8 cellular contexts compared by ENCODE assay signal in genomic region chr5:43602818-43603534, GRCh38. TPM values are rescaled to one million over a fixed set of nuclear protein-coding genes. Genes with fewer than 3 reads are reported as not detected.
DNase-seq lines count a peak whose midpoint lies in the region; ATAC-seq and TF ChIP-seq lines count a peak whose summit lies in the region.

Gene NNT, plus strand, starts transcription at chr5:43603180. Its CDS starts 6,016 bp downstream, at chr5:43609196.

- no peaks in the 10 kb centered on the region for H3K36me3 ChIP-seq in ectodermal cell (ENCODE audit: control insufficient read depth, insufficient read depth, low read length)
- H3K36me3 ChIP-seq in lung (ENCODE audit: control insufficient read depth in 2 of 2, insufficient read depth in 2 of 2, low read length in 2 of 2): peaks cover 1 to 5% of the 10 kb centered on the region in 2 donors

- 1% methylated on average over 65 of the region's 65 CpGs for WGBS in ectodermal cell, 2 experiments
- WGBS in lung, 2 donors: 0 to 1% methylated on average over 32 to 65 of the region's 65 CpGs

- ATAC-seq in GM19025 (IDR thresholded peaks at IDR 0.05; ENCODE audit: low read depth, unreplicated experiment) (peak; percentile 77), HG03280 (IDR thresholded peaks at IDR 0.05; ENCODE audit: unreplicated experiment) (peak; percentile 82), lung (ENCODE audit: insufficient read depth, low FRiP score) (peak; percentile 91)

- H3K4me3 ChIP-seq in ectodermal cell (ENCODE audit: insufficient read depth, low read depth, low read length) (peak within 1 kb of the TSS; percentile 51), lung (peak within 1 kb of the TSS; percentile 85)

- H3K27me3 ChIP-seq in ectodermal cell (ENCODE audit: control insufficient read depth, insufficient read depth, low read length, poor library complexity, severe bottlenecking) (peaks cover 15% of the 10 kb centered on the region), lung (ENCODE audit: control insufficient read depth, insufficient read depth) (no peaks in the 10 kb centered on the region)

- DNase-seq in Ammon's horn (ENCODE audit: low spot score) (peak; percentile 85), NCI-H524 (lab: John Stamatoyannopoulos, UW) (peak; percentile 62 to 75), lung (ENCODE audit: low spot score) (peak; percentile 77)
- peak; percentile 78 to 80 for DNase-seq in activated CD4-positive, alpha-beta T cell treated with anti-CD3 and anti-CD28 coated beads, Interleukin-2, amount 50 U/mL, for 48 hours
- DNase-seq in stimulated activated CD4-positive, alpha-beta T cell treated with anti-CD3 and anti-CD28 coated beads, TNF-alpha, amount 100 ng/mL, for 4 hours (ENCODE audit: low read depth in 3 of 3): peak; percentile 48 to 67 (median 61)

- H3K27ac ChIP-seq in ectodermal cell (ENCODE audit: insufficient read depth, low read depth, low read length, poor library complexity, severe bottlenecking) (peak within 1 kb of the TSS; percentile 68), lung (ENCODE audit: low read depth in 1 of 2, low read length in 1 of 2) (peak within 1 kb of the TSS; percentile 87 to 98)

- H3K4me1 ChIP-seq in ectodermal cell (ENCODE audit: control insufficient read depth, insufficient read depth, low read length) (peaks cover 7% of the 10 kb centered on the region), lung (ENCODE audit: control insufficient read depth in 2 of 2, insufficient read depth in 2 of 2, low read length in 2 of 2) (peaks cover 2 to 11% of the 10 kb centered on the region in 2 donors)

- TF ChIP-seq CTCF in lung (IDR thresholded peaks at IDR 0.05; ENCODE audit: control extremely low read depth, extremely low read depth): no peak

- no peaks in the 10 kb centered on the region for H3K9me3 ChIP-seq in ectodermal cell (ENCODE audit: control insufficient read depth, low read length)
- H3K9me3 ChIP-seq in lung (ENCODE audit: control insufficient read depth in 2 of 2, insufficient read depth in 1 of 2, low read length in 1 of 2): no peaks in the 10 kb centered on the region

RNA-seq across cellular contexts. Expression of gene NNT, which starts in this region (rescaled TPM):
- polyA plus RNA-seq in ectodermal cell (2013, experiment 1 of 4): 23.4 TPM
- 21.9 TPM for polyA plus RNA-seq in ectodermal cell (2013, experiment 2 of 4)
- polyA plus RNA-seq in ectodermal cell (2013, experiment 3 of 4): 18.6 TPM
- 18.7 TPM for polyA plus RNA-seq in ectodermal cell (2013, experiment 4 of 4)
- total RNA-seq in lung: 10 to 100 TPM; 54.2 to 96.9 TPM
- 10 to 100 TPM in 1 of 2 donors, 1 to 10 TPM in 1; 8.5 to 15.7 TPM for polyA plus RNA-seq in lung

Comparison
In these comparisons a context has a peak if more than half of its experiments do, and no peak if none do; other contexts are left out.
1. Peak in every context shown above with its lines: DNase-seq, ATAC-seq, H3K4me3 ChIP-seq and H3K27ac ChIP-seq.